ENCODE assay signal across 24 cellular contexts in genomic region chr14:80726211-80726610, GRCh38.
"Had no signal": no experiment of that assay in that cellular context is flagged by ENCODE, and none has a peak within 500 bp of the region (broad histone marks: within the 10 kb centered on the region; RNA-seq: fewer than 3 reads in every experiment).

No MANE protein-coding gene starts in this region.

- H3K27me3 ChIP-seq: colonic mucosa, dorsolateral prefrontal cortex, esophagus muscularis mucosa, esophagus squamous epithelium, foreskin keratinocyte, gastrocnemius medialis, gastroesophageal sphincter, heart left ventricle, heart right ventricle, hepatocyte had no signal

- H3K36me3 ChIP-seq: colonic mucosa, esophagus muscularis mucosa, esophagus squamous epithelium, gastrocnemius medialis, gastroesophageal sphincter, heart left ventricle, heart right ventricle had no signal

- DNase-seq: colonic mucosa; cortex of kidney; dermis blood vessel endothelial cell; dorsolateral prefrontal cortex; effector CD4-positive, alpha-beta T cell; effector CD8-positive, alpha-beta T cell; effector memory CD4-positive, alpha-beta T cell; effector memory CD8-positive, alpha-beta T cell; endodermal cell; erythroblast; esophagus squamous epithelium; foreskin fibroblast; foreskin melanocyte; gastrocnemius medialis; glutamatergic neuron; head of caudate nucleus; heart left ventricle; heart right ventricle had no signal

- H3K4me3 ChIP-seq: colonic mucosa, coronary artery, dorsolateral prefrontal cortex, esophagus muscularis mucosa, esophagus squamous epithelium, gastrocnemius medialis, gastroesophageal sphincter, heart left ventricle, heart right ventricle, hepatocyte had no signal

- H3K4me1 ChIP-seq: colonic mucosa, esophagus squamous epithelium, foreskin keratinocyte, gastrocnemius medialis, gastroesophageal sphincter, heart left ventricle, heart right ventricle had no signal

- ATAC-seq: effector memory CD8-positive, alpha-beta T cell; esophagus mucosa; gastrocnemius medialis; gastroesophageal sphincter; heart left ventricle; heart right ventricle had no signal

- H3K9me3 ChIP-seq: colonic mucosa, esophagus muscularis mucosa, esophagus squamous epithelium, gastrocnemius medialis, gastroesophageal sphincter, heart left ventricle, heart right ventricle had no signal
